1 cellular context compared by ENCODE assay signal in the genomic region with DNA sequence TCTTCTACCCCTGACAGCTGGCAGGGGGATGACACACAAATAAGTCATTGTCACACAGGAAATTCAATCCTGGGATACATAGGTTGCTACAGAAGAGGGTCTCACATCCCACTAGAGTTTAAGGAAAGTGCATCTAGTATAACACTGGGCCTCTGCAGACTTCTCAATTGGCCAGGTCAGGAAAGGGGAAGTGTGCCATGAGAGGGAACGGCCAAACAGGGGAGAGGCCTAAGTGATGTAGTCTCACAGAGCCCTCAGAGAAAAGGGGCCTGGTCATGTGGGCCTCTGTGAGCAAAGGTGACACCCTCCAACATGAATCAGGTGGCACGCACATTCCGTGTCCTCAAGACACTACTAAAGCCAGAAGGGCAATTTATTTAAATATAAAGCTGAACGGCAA.
TF ChIP-seq lines count a peak whose summit lies in the region.

No MANE protein-coding gene starts in this region.

TF ChIP-seq in HepG2, 621 proteins besides CTCF, POLR2A, EP300 and RAD21:
- TF ChIP-seq ZSCAN9 (CRISPR knock-in tag; IDR thresholded peaks at IDR 0.05; ENCODE audit: borderline replicate concordance) (no peak), CCDC6 (CRISPR knock-in tag; IDR thresholded peaks at IDR 0.05) (no peak), ZNF20 (CRISPR knock-in tag; IDR thresholded peaks at IDR 0.05) (no peak), ZNF451 (CRISPR knock-in tag; IDR thresholded peaks at IDR 0.05) (no peak), TGIF2 (CRISPR knock-in tag; IDR thresholded peaks at IDR 0.05) (no peak), MAFF (IDR thresholded peaks at IDR 0.05; ENCODE audit: low read depth, low read length) (no peak)
- TF ChIP-seq, protein P1, sequence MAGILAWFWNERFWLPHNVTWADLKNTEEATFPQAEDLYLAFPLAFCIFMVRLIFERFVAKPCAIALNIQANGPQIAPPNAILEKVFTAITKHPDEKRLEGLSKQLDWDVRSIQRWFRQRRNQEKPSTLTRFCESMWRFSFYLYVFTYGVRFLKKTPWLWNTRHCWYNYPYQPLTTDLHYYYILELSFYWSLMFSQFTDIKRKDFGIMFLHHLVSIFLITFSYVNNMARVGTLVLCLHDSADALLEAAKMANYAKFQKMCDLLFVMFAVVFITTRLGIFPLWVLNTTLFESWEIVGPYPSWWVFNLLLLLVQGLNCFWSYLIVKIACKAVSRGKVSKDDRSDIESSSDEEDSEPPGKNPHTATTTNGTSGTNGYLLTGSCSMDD (CRISPR knock-in tag; IDR thresholded peaks at IDR 0.05), result no peak
- TF ChIP-seq, protein P2, sequence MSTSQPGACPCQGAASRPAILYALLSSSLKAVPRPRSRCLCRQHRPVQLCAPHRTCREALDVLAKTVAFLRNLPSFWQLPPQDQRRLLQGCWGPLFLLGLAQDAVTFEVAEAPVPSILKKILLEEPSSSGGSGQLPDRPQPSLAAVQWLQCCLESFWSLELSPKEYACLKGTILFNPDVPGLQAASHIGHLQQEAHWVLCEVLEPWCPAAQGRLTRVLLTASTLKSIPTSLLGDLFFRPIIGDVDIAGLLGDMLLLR (CRISPR knock-in tag; IDR thresholded peaks at IDR 0.05), result no peak
- TF ChIP-seq, protein P3, sequence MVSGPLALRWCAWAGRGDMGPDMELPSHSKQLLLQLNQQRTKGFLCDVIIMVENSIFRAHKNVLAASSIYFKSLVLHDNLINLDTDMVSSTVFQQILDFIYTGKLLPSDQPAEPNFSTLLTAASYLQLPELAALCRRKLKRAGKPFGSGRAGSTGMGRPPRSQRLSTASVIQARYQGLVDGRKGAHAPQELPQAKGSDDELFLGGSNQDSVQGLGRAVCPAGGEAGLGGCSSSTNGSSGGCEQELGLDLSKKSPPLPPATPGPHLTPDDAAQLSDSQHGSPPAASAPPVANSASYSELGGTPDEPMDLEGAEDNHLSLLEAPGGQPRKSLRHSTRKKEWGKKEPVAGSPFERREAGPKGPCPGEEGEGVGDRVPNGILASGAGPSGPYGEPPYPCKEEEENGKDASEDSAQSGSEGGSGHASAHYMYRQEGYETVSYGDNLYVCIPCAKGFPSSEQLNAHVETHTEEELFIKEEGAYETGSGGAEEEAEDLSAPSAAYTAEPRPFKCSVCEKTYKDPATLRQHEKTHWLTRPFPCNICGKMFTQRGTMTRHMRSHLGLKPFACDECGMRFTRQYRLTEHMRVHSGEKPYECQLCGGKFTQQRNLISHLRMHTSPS (CRISPR knock-in tag; IDR thresholded peaks at IDR 0.05; ENCODE audit: low read depth), result no peak
TF ChIP-seq in HepG2: peak in this region for 0.
